In genomic region chr16:87291944-87292343, GRCh38 we compare ENCODE assay signal across 9 cellular contexts.
"Had no signal": no experiment of that assay in that cellular context is flagged by ENCODE, and none has a peak within 500 bp of the region (broad histone marks: within the 10 kb centered on the region; RNA-seq: fewer than 3 reads in every experiment).

No MANE protein-coding gene starts in this region.

- H2AFZ ChIP-seq: GM23338 had no signal

- H3K4me2 ChIP-seq: GM23338 had no signal

- DNase-seq: H9, HCEC 1CT, HFFc6, IMR-90, KBM-7 had no signal

- H3K4me3 ChIP-seq: GM23338 had no signal

- ATAC-seq: GM23338 had no signal

- H3K27ac ChIP-seq: HL-60 had no signal

- FAIRE-seq: H1, H54 had no signal
